ENCODE assay signal across 42 cellular contexts in the genomic region with DNA sequence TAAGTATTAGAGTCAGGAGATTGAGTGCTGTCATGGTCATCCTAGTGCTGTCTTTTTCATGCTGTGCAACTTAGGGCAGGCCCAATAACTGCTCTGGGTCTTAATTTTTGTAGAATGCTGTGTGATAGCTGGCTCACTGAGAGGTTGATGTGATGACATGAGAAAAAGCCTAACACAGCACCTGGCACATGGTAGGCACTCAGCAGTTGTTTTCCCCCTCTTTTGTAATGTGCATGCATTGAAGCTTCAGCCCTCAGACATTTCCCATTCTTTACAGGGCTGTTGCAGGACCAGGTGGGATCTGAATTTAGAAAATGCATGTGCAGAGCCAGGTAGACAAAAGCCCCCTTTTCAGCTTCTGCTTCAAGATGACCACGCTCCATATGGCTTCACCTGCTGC. TPM values are rescaled to one million over a fixed set of nuclear protein-coding genes. Genes with fewer than 3 reads are reported as not detected.
"Had no signal": no experiment of that assay in that cellular context is flagged by ENCODE, and none has a peak within 500 bp of the region (broad histone marks: within the 10 kb centered on the region; RNA-seq: fewer than 3 reads in every experiment).

No MANE protein-coding gene starts in this region.

- H3K27me3 Mint-ChIP-seq: activated naive CD4-positive, alpha-beta T cell treated with anti-CD3 and anti-CD28 coated beads, Interleukin-2, amount 10 ng/mL, durations not matched to agents 7 days and 5 days; activated naive CD8-positive, alpha-beta T cell; activated naive CD8-positive, alpha-beta T cell treated with anti-CD3 and anti-CD28 coated beads, Interleukin-2, amount 10 ng/mL, durations not matched to agents 7 days and 5 days; activated naive CD8-positive, alpha-beta T cell treated with anti-CD3 and anti-CD28 coated beads, Interleukin-2, amount 50 U/mL, for 24 hours; brain; central memory CD8-positive, alpha-beta T cell had no signal

- H3K9me3 ChIP-seq: adrenal gland, ascending aorta, body of pancreas, breast epithelium had no signal

- H3K36me3 Mint-ChIP-seq: activated naive CD4-positive, alpha-beta T cell treated with anti-CD3 and anti-CD28 coated beads, Interleukin-2, amount 10 ng/mL, durations not matched to agents 7 days and 5 days; activated naive CD4-positive, alpha-beta T cell treated with anti-CD3 and anti-CD28 coated beads, Interleukin-2, amount 50 U/mL, for 24 hours; activated naive CD4-positive, alpha-beta T cell treated with anti-CD3 and anti-CD28 coated beads, Interleukin-2, amount 50 U/mL, for 72 hours; activated naive CD8-positive, alpha-beta T cell; activated naive CD8-positive, alpha-beta T cell treated with anti-CD3 and anti-CD28 coated beads for 36 hours; activated naive CD8-positive, alpha-beta T cell treated with anti-CD3 and anti-CD28 coated beads, Interleukin-2, amount 10 ng/mL, durations not matched to agents 7 days and 5 days; brain had no signal

- H3K27me3 ChIP-seq: ascending aorta, body of pancreas, brain microvascular endothelial cell, cardiac muscle cell had no signal

- DNase-seq: activated effector memory CD4-positive, alpha-beta T cell treated with anti-CD3 and anti-CD28 coated beads, Interleukin-2, amount 50 U/mL, for 16 hours; activated effector memory CD4-positive, alpha-beta T cell treated with Interleukin-2 at 50 U/mL for 16 hours; activated gamma-delta T cell; activated gamma-delta T cell treated with Interleukin-2 at 50 U/mL for 16 hours; activated naive CD4-positive, alpha-beta T cell; activated naive CD4-positive, alpha-beta T cell treated with anti-CD3 and anti-CD28 coated beads for 36 hours; activated naive CD4-positive, alpha-beta T cell treated with anti-CD3 and anti-CD28 coated beads, Interleukin-2, amount 10 ng/mL, durations not matched to agents 7 days and 5 days; activated naive CD4-positive, alpha-beta T cell treated with anti-CD3 and anti-CD28 coated beads, Interleukin-2, amount 50 U/mL, for 16 hours; activated naive CD4-positive, alpha-beta T cell treated with Interleukin-2 at 50 U/mL for 16 hours; activated naive CD8-positive, alpha-beta T cell treated with anti-CD3 and anti-CD28 coated beads for 36 hours; activated naive CD8-positive, alpha-beta T cell treated with anti-CD3 and anti-CD28 coated beads, Interleukin-2, amount 10 ng/mL, durations not matched to agents 7 days and 5 days; activated naive CD8-positive, alpha-beta T cell treated with anti-CD3 and anti-CD28 coated beads, Interleukin-2, amount 50 U/mL, for 24 hours; activated T-cell treated with anti-CD3 and anti-CD28 coated beads, Interleukin-2, amount 50 U/mL, for 1 hour; activated T-cell treated with anti-CD3 and anti-CD28 coated beads, Interleukin-2, amount 50 U/mL, for 24 hours; activated T-cell treated with anti-CD3 and anti-CD28 coated beads, Interleukin-2, amount 50 U/mL, for 4 hours; activated T-cell treated with anti-CD3 and anti-CD28 coated beads, Interleukin-2, amount 50 U/mL, for 48 hours; activated T-cell treated with anti-CD3 and anti-CD28 coated beads, Interleukin-2, amount 50 U/mL, for 72 hours; adrenal gland; amniotic stem cell; amygdala; anterior cingulate cortex; aorta; body of pancreas; brain microvascular endothelial cell; caudate nucleus; central memory CD4-positive, alpha-beta T cell; cerebellar nuclear complex had no signal

- H3K36me3 ChIP-seq: adrenal gland, ascending aorta, brain microvascular endothelial cell, breast epithelium, cardiac muscle cell had no signal

- H3K9me3 Mint-ChIP-seq: activated naive CD4-positive, alpha-beta T cell treated with anti-CD3 and anti-CD28 coated beads for 36 hours; activated naive CD4-positive, alpha-beta T cell treated with anti-CD3 and anti-CD28 coated beads, Interleukin-2, amount 10 ng/mL, durations not matched to agents 7 days and 5 days; activated naive CD4-positive, alpha-beta T cell treated with anti-CD3 and anti-CD28 coated beads, Interleukin-2, amount 50 U/mL, for 24 hours; activated naive CD4-positive, alpha-beta T cell treated with anti-CD3 and anti-CD28 coated beads, Interleukin-2, amount 50 U/mL, for 72 hours; activated naive CD8-positive, alpha-beta T cell treated with anti-CD3 and anti-CD28 coated beads for 36 hours; activated naive CD8-positive, alpha-beta T cell treated with anti-CD3 and anti-CD28 coated beads, Interleukin-2, amount 10 ng/mL, durations not matched to agents 7 days and 5 days; activated naive CD8-positive, alpha-beta T cell treated with anti-CD3 and anti-CD28 coated beads, Interleukin-2, amount 50 U/mL, for 24 hours; activated T-cell treated with anti-CD3 and anti-CD28 coated beads, Interleukin-2, amount 50 U/mL, for 24 hours; activated T-cell treated with anti-CD3 and anti-CD28 coated beads, Interleukin-2, amount 50 U/mL, for 4 hours; activated T-cell treated with anti-CD3 and anti-CD28 coated beads, Interleukin-2, amount 50 U/mL, for 72 hours; activated T-helper 1 cell treated with anti-CD3 and anti-CD28 coated beads, Interleukin-12 subunit alpha, Interleukin-12 subunit beta, Interleukin-2, Interleukin-4 antibody, amounts not matched to agents 30 ng/mL and 10 ng/mL and 1 ng/mL, durations not matched to agents 14 hours and 24 hours and 36 hours; activated T-helper 17 cell treated with anti-CD3 and anti-CD28 coated beads, Interleukin-2, amount 50 U/mL, for 72 hours; activated T-helper 2 cell treated with anti-CD3 and anti-CD28 coated beads, Interferon-gamma antibody, Interleukin-2, Interleukin-4, amounts not matched to agents 10 μg/mL and 5 μg/mL and 100 μg/mL, durations not matched to agents 14 hours and 24 hours and 36 hours; brain had no signal

- H3K4me1 ChIP-seq: adrenal gland, ascending aorta, body of pancreas, breast epithelium had no signal

- FAIRE-seq: bronchial epithelial cell had no signal

- H3K27ac Mint-ChIP-seq: activated naive CD4-positive, alpha-beta T cell treated with anti-CD3 and anti-CD28 coated beads for 36 hours; activated naive CD4-positive, alpha-beta T cell treated with anti-CD3 and anti-CD28 coated beads, Interleukin-2, amount 10 ng/mL, durations not matched to agents 7 days and 5 days; activated naive CD4-positive, alpha-beta T cell treated with anti-CD3 and anti-CD28 coated beads, Interleukin-2, amount 50 U/mL, for 24 hours; activated naive CD4-positive, alpha-beta T cell treated with anti-CD3 and anti-CD28 coated beads, Interleukin-2, amount 50 U/mL, for 72 hours; activated naive CD8-positive, alpha-beta T cell; activated naive CD8-positive, alpha-beta T cell treated with anti-CD3 and anti-CD28 coated beads for 36 hours; activated naive CD8-positive, alpha-beta T cell treated with anti-CD3 and anti-CD28 coated beads, Interleukin-2, amount 10 ng/mL, durations not matched to agents 7 days and 5 days; activated naive CD8-positive, alpha-beta T cell treated with anti-CD3 and anti-CD28 coated beads, Interleukin-2, amount 50 U/mL, for 24 hours; activated T-cell treated with anti-CD3 and anti-CD28 coated beads, Interleukin-2, amount 50 U/mL, for 24 hours; activated T-cell treated with anti-CD3 and anti-CD28 coated beads, Interleukin-2, amount 50 U/mL, for 72 hours; activated T-helper 1 cell treated with anti-CD3 and anti-CD28 coated beads, Interleukin-12 subunit alpha, Interleukin-12 subunit beta, Interleukin-2, Interleukin-4 antibody, amounts not matched to agents 30 ng/mL and 10 ng/mL and 1 ng/mL, durations not matched to agents 14 hours and 24 hours and 36 hours; activated T-helper 17 cell treated with anti-CD3 and anti-CD28 coated beads, Interleukin-2, amount 50 U/mL, for 72 hours; activated T-helper 2 cell treated with anti-CD3 and anti-CD28 coated beads, Interferon-gamma antibody, Interleukin-2, Interleukin-4, amounts not matched to agents 10 μg/mL and 5 μg/mL and 100 μg/mL, durations not matched to agents 14 hours and 24 hours and 36 hours; brain had no signal

- ATAC-seq: activated naive CD4-positive, alpha-beta T cell treated with anti-CD3 and anti-CD28 coated beads, Interleukin-2, amount 50 U/mL, for 72 hours; activated naive CD8-positive, alpha-beta T cell treated with anti-CD3 and anti-CD28 coated beads, Interleukin-2, amount 50 U/mL, for 24 hours; activated T-cell treated with anti-CD3 and anti-CD28 coated beads, Interleukin-2, amount 50 U/mL, for 4 hours; activated T-cell treated with anti-CD3 and anti-CD28 coated beads, Interleukin-2, amount 50 U/mL, for 72 hours; activated T-helper 17 cell treated with anti-CD3 and anti-CD28 coated beads, Interleukin-2, amount 50 U/mL, for 72 hours; body of pancreas had no signal

- H3K4me3 ChIP-seq: adrenal gland, ascending aorta, body of pancreas, breast epithelium, cardiac muscle cell had no signal

- H3K27ac ChIP-seq: adrenal gland, ascending aorta, body of pancreas, brain microvascular endothelial cell, breast epithelium, cardiac muscle cell had no signal

- H3K4me3 Mint-ChIP-seq: activated naive CD4-positive, alpha-beta T cell treated with anti-CD3 and anti-CD28 coated beads for 36 hours; activated naive CD4-positive, alpha-beta T cell treated with anti-CD3 and anti-CD28 coated beads, Interleukin-2, amount 10 ng/mL, durations not matched to agents 7 days and 5 days; activated naive CD4-positive, alpha-beta T cell treated with anti-CD3 and anti-CD28 coated beads, Interleukin-2, amount 50 U/mL, for 24 hours; activated naive CD8-positive, alpha-beta T cell; activated naive CD8-positive, alpha-beta T cell treated with anti-CD3 and anti-CD28 coated beads for 36 hours; activated naive CD8-positive, alpha-beta T cell treated with anti-CD3 and anti-CD28 coated beads, Interleukin-2, amount 10 ng/mL, durations not matched to agents 7 days and 5 days; activated naive CD8-positive, alpha-beta T cell treated with anti-CD3 and anti-CD28 coated beads, Interleukin-2, amount 50 U/mL, for 24 hours; activated T-cell treated with anti-CD3 and anti-CD28 coated beads, Interleukin-2, amount 50 U/mL, for 24 hours; activated T-cell treated with anti-CD3 and anti-CD28 coated beads, Interleukin-2, amount 50 U/mL, for 4 hours; activated T-cell treated with anti-CD3 and anti-CD28 coated beads, Interleukin-2, amount 50 U/mL, for 72 hours; activated T-helper 1 cell treated with anti-CD3 and anti-CD28 coated beads, Interleukin-12 subunit alpha, Interleukin-12 subunit beta, Interleukin-2, Interleukin-4 antibody, amounts not matched to agents 30 ng/mL and 10 ng/mL and 1 ng/mL, durations not matched to agents 14 hours and 24 hours and 36 hours; activated T-helper 17 cell treated with anti-CD3 and anti-CD28 coated beads, Interleukin-2, amount 50 U/mL, for 72 hours; brain; central memory CD8-positive, alpha-beta T cell had no signal

- H3K4me1 Mint-ChIP-seq: activated naive CD4-positive, alpha-beta T cell treated with anti-CD3 and anti-CD28 coated beads, Interleukin-2, amount 10 ng/mL, durations not matched to agents 7 days and 5 days; activated naive CD4-positive, alpha-beta T cell treated with anti-CD3 and anti-CD28 coated beads, Interleukin-2, amount 50 U/mL, for 24 hours; activated naive CD8-positive, alpha-beta T cell treated with anti-CD3 and anti-CD28 coated beads for 36 hours; activated naive CD8-positive, alpha-beta T cell treated with anti-CD3 and anti-CD28 coated beads, Interleukin-2, amount 10 ng/mL, durations not matched to agents 7 days and 5 days; activated naive CD8-positive, alpha-beta T cell treated with anti-CD3 and anti-CD28 coated beads, Interleukin-2, amount 50 U/mL, for 24 hours; activated T-helper 17 cell treated with anti-CD3 and anti-CD28 coated beads, Interleukin-2, amount 50 U/mL, for 72 hours; brain; central memory CD8-positive, alpha-beta T cell had no signal

RNA-seq across cellular contexts. Expression of a gene that starts 44.1 kb away (rescaled TPM):
- total RNA-seq: activated naive CD4-positive, alpha-beta T cell treated with anti-CD3 and anti-CD28 coated beads for 36 hours; activated naive CD4-positive, alpha-beta T cell treated with anti-CD3 and anti-CD28 coated beads, Interleukin-2, amount 50 U/mL, for 72 hours; activated naive CD8-positive, alpha-beta T cell treated with anti-CD3 and anti-CD28 coated beads for 36 hours; activated naive CD8-positive, alpha-beta T cell treated with anti-CD3 and anti-CD28 coated beads, Interleukin-2, amount 10 ng/mL, durations not matched to agents 7 days and 5 days; activated T-cell treated with anti-CD3 and anti-CD28 coated beads, Interleukin-2, amount 50 U/mL, for 4 hours; activated T-cell treated with anti-CD3 and anti-CD28 coated beads, Interleukin-2, amount 50 U/mL, for 72 hours; activated T-helper 1 cell treated with anti-CD3 and anti-CD28 coated beads, Interleukin-12 subunit alpha, Interleukin-12 subunit beta, Interleukin-2, Interleukin-4 antibody, amounts not matched to agents 30 ng/mL and 10 ng/mL and 1 ng/mL, durations not matched to agents 14 hours and 24 hours and 36 hours; activated T-helper 17 cell treated with anti-CD3 and anti-CD28 coated beads, Interleukin-2, amount 50 U/mL, for 72 hours; activated T-helper 2 cell treated with anti-CD3 and anti-CD28 coated beads, Interferon-gamma antibody, Interleukin-2, Interleukin-4, amounts not matched to agents 10 μg/mL and 5 μg/mL and 100 μg/mL, durations not matched to agents 14 hours and 24 hours and 36 hours; aorta; ascending aorta; body of pancreas; breast epithelium; bronchial epithelial cell; cardiac septum; chondrocyte had no signal
- polyA plus RNA-seq: adipose tissue, aorta, cardiac muscle cell had no signal
